ENCODE assay signal across 2 cellular contexts in genomic region chr1:19824541-19824940, GRCh38.
A peak's percentile ranks its signal among the peaks of the same experiment; 100 is the strongest.
TF ChIP-seq lines count a peak whose summit lies in the region.

No MANE protein-coding gene starts in this region.

TF ChIP-seq in K562, 482 proteins besides CTCF, POLR2A, EP300 and RAD21:
- TF ChIP-seq CCAR2 (IDR thresholded peaks at IDR 0.05; ENCODE audit: low read depth, low read length) (no peak), SMAD4 (CRISPR knock-in tag; conservative IDR thresholded peaks at IDR 0.05) (no peak), ELF4 (CRISPR knock-in tag; IDR thresholded peaks at IDR 0.05) (no peak), USF2 (CRISPR knock-in tag; IDR thresholded peaks at IDR 0.05) (peak; percentile 33)

TF ChIP-seq in SK-N-SH treated with all-trans-retinoic acid at 6 μM for 48 hours, 23 proteins besides CTCF, POLR2A, EP300 and RAD21:
- TF ChIP-seq ZNF565 (CRISPR knock-in tag; conservative IDR thresholded peaks at IDR 0.05; ENCODE audit: low read depth) (no peak), GLIS3 (CRISPR knock-in tag; IDR thresholded peaks at IDR 0.05) (no peak), TCF4 (CRISPR knock-in tag; IDR thresholded peaks at IDR 0.05; ENCODE audit: borderline replicate concordance) (no peak), RARB (CRISPR knock-in tag; IDR thresholded peaks at IDR 0.05) (no peak), ARNTL (CRISPR knock-in tag; IDR thresholded peaks at IDR 0.05; ENCODE audit: borderline replicate concordance, low read depth) (no peak), BACH2 (CRISPR knock-in tag; IDR thresholded peaks at IDR 0.05; ENCODE audit: borderline replicate concordance) (no peak), TSHZ2 (CRISPR knock-in tag; IDR thresholded peaks at IDR 0.05) (no peak), ZFP3 (CRISPR knock-in tag; IDR thresholded peaks at IDR 0.05) (no peak), PATZ1 (CRISPR knock-in tag; IDR thresholded peaks at IDR 0.05; ENCODE audit: borderline replicate concordance) (no peak), ZC3H10 (CRISPR knock-in tag; IDR thresholded peaks at IDR 0.05) (no peak), ESRRG (CRISPR knock-in tag; IDR thresholded peaks at IDR 0.05) (no peak), ZNF8 (CRISPR knock-in tag; IDR thresholded peaks at IDR 0.05) (no peak), CREB5 (CRISPR knock-in tag; IDR thresholded peaks at IDR 0.05; ENCODE audit: low read depth) (no peak), OSR1 (CRISPR knock-in tag; IDR thresholded peaks at IDR 0.05) (no peak), CSDC2 (CRISPR knock-in tag; IDR thresholded peaks at IDR 0.05) (no peak)
